In genomic region chr9:91211919-91212318, GRCh38 we compare ENCODE assay signal across 11 cellular contexts.
A peak's percentile ranks its signal among the peaks of the same experiment; 100 is the strongest.
DNase-seq lines count a peak whose midpoint lies in the region; ATAC-seq, FAIRE-seq and TF ChIP-seq lines count a peak whose summit lies in the region.
"Had no signal": no experiment of that assay in that cellular context is flagged by ENCODE, and none has a peak within 500 bp of the region (broad histone marks: within the 10 kb centered on the region; RNA-seq: fewer than 3 reads in every experiment).

No MANE protein-coding gene starts in this region.

- no peaks in the 10 kb centered on the region for H3K9me3 ChIP-seq in kidney (ENCODE audit: control insufficient read depth in 1 of 2, low read length in 2 of 2)

- peaks cover 51% of the 10 kb centered on the region for H3K4me1 Mint-ChIP-seq in activated CD4-positive, alpha-beta T cell treated with anti-CD3 and anti-CD28 coated beads for 36 hours
- peaks cover 34% of the 10 kb centered on the region for H3K4me1 Mint-ChIP-seq in activated CD4-positive, alpha-beta T cell treated with anti-CD3 and anti-CD28 coated beads, Interleukin-2, amount 10 ng/mL, durations not matched to agents 7 days and 5 days
- H3K4me1 Mint-ChIP-seq in activated T-cell treated with anti-CD3 and anti-CD28 coated beads, Interleukin-2, amount 50 U/mL, for 4 hours (ENCODE audit: low read depth), result peaks cover 46% of the 10 kb centered on the region
- peaks cover 56% of the 10 kb centered on the region for H3K4me1 Mint-ChIP-seq in stimulated activated effector memory CD8-positive, alpha-beta T cell treated with anti-CD3 and anti-CD28 coated beads, Interleukin-12 subunit alpha, Interleukin-12 subunit beta, amount 100 ng/mL, for 72 hours
- no peaks in the 10 kb centered on the region for H3K4me1 Mint-ChIP-seq in endothelial cell (ENCODE audit: unreplicated experiment)

- CTCF ChIA-PET in activated CD4-positive, alpha-beta T cell treated with anti-CD3 and anti-CD28 coated beads for 36 hours (lab: Charles Lee), result no interaction called here
- CTCF ChIA-PET in activated CD4-positive, alpha-beta T cell treated with anti-CD3 and anti-CD28 coated beads, Interleukin-2, amount 10 ng/mL, durations not matched to agents 7 days and 5 days (lab: Charles Lee), result interaction anchor here (1.0 to 1.2 kb wide), 2 partner anchors 34 to 37 kb away, joined by 3 read pairs; no protein-coding TSS in a partner anchor

- POLR2A ChIA-PET in activated CD4-positive, alpha-beta T cell treated with anti-CD3 and anti-CD28 coated beads for 36 hours (lab: Charles Lee), result no interaction called here
- POLR2A ChIA-PET in activated CD4-positive, alpha-beta T cell treated with anti-CD3 and anti-CD28 coated beads, Interleukin-2, amount 10 ng/mL, durations not matched to agents 7 days and 5 days (lab: Charles Lee), result no interaction called here

- H3K36me3 ChIP-seq in kidney (ENCODE audit: control insufficient read depth in 1 of 2, insufficient read depth in 2 of 2, low read length in 2 of 2), result no peaks in the 10 kb centered on the region

- H3K4me3 ChIP-seq in kidney (ENCODE audit: low read length in 2 of 2), result peak overlapping the region in 1 of 2 donors; percentile 28
- H3K4me3 ChIP-seq: lung had no signal

- H3K9ac ChIP-seq in kidney (ENCODE audit: low read length in 2 of 2), result peak overlapping the region in 1 of 2 donors; percentile 32

- H3K27me3 Mint-ChIP-seq in activated CD4-positive, alpha-beta T cell treated with anti-CD3 and anti-CD28 coated beads for 36 hours, result no peaks in the 10 kb centered on the region
- H3K27me3 Mint-ChIP-seq in activated CD4-positive, alpha-beta T cell treated with anti-CD3 and anti-CD28 coated beads, Interleukin-2, amount 10 ng/mL, durations not matched to agents 7 days and 5 days, result no peaks in the 10 kb centered on the region
- H3K27me3 Mint-ChIP-seq in activated T-cell treated with anti-CD3 and anti-CD28 coated beads, Interleukin-2, amount 50 U/mL, for 4 hours (ENCODE audit: low read depth), result no peaks in the 10 kb centered on the region
- no peaks in the 10 kb centered on the region for H3K27me3 Mint-ChIP-seq in endothelial cell (ENCODE audit: unreplicated experiment)

- no peak for FAIRE-seq in kidney (lab: Jason Lieb, UNC)

- peaks cover 3% of the 10 kb centered on the region for H3K9me3 Mint-ChIP-seq in activated CD4-positive, alpha-beta T cell treated with anti-CD3 and anti-CD28 coated beads for 36 hours (ENCODE audit: low read depth)
- peaks cover 8% of the 10 kb centered on the region for H3K9me3 Mint-ChIP-seq in activated CD4-positive, alpha-beta T cell treated with anti-CD3 and anti-CD28 coated beads, Interleukin-2, amount 10 ng/mL, durations not matched to agents 7 days and 5 days
- no peaks in the 10 kb centered on the region for H3K9me3 Mint-ChIP-seq in activated T-cell treated with anti-CD3 and anti-CD28 coated beads, Interleukin-2, amount 50 U/mL, for 4 hours
- H3K9me3 Mint-ChIP-seq in stimulated activated effector memory CD8-positive, alpha-beta T cell treated with anti-CD3 and anti-CD28 coated beads, Interleukin-12 subunit alpha, Interleukin-12 subunit beta, amount 100 ng/mL, for 72 hours, result no peaks in the 10 kb centered on the region
- H3K9me3 Mint-ChIP-seq in endothelial cell (ENCODE audit: unreplicated experiment), result no peaks in the 10 kb centered on the region

- H3K4me1 ChIP-seq in kidney (ENCODE audit: control insufficient read depth in 1 of 2, insufficient read depth in 1 of 2, low read depth in 1 of 2, low read length in 2 of 2), result peaks cover 24 to 45% of the 10 kb centered on the region in 2 donors

- TF ChIP-seq CTCF in kidney (IDR thresholded peaks at IDR 0.05; ENCODE audit: borderline replicate concordance, extremely low read depth, insufficient read depth) (no peak), endothelial cell (IDR thresholded peaks at IDR 0.05; ENCODE audit: unreplicated experiment) (no peak)

- intact Hi-C loops in activated CD4-positive, alpha-beta T cell treated with anti-CD3 and anti-CD28 coated beads for 36 hours (cut with DNase I, micrococcal nuclease), result no loop called here
- intact Hi-C loops in kidney (cut with DNase I), result no loop called here
- intact Hi-C loops in Right ventricle myocardium inferior (cut with DNase I), result no loop called here

- peak overlapping the region; percentile 88 for H3K27ac Mint-ChIP-seq in activated CD4-positive, alpha-beta T cell treated with anti-CD3 and anti-CD28 coated beads for 36 hours
- H3K27ac Mint-ChIP-seq in activated CD4-positive, alpha-beta T cell treated with anti-CD3 and anti-CD28 coated beads, Interleukin-2, amount 10 ng/mL, durations not matched to agents 7 days and 5 days, result no peak overlapping the region
- peak overlapping the region; percentile 95 for H3K27ac Mint-ChIP-seq in stimulated activated effector memory CD8-positive, alpha-beta T cell treated with anti-CD3 and anti-CD28 coated beads, Interleukin-12 subunit alpha, Interleukin-12 subunit beta, amount 100 ng/mL, for 72 hours
- no peak overlapping the region for H3K27ac Mint-ChIP-seq in endothelial cell (ENCODE audit: unreplicated experiment)

- peak overlapping the region; percentile 50 to 68 for H3K27ac ChIP-seq in kidney (ENCODE audit: low read depth in 2 of 2, low read length in 2 of 2)

- peaks cover 35% of the 10 kb centered on the region for H3K36me3 Mint-ChIP-seq in activated CD4-positive, alpha-beta T cell treated with anti-CD3 and anti-CD28 coated beads for 36 hours (ENCODE audit: low read depth)
- peaks cover 38% of the 10 kb centered on the region for H3K36me3 Mint-ChIP-seq in activated CD4-positive, alpha-beta T cell treated with anti-CD3 and anti-CD28 coated beads, Interleukin-2, amount 10 ng/mL, durations not matched to agents 7 days and 5 days (ENCODE audit: low read depth)
- peaks cover 3% of the 10 kb centered on the region for H3K36me3 Mint-ChIP-seq in activated T-cell treated with anti-CD3 and anti-CD28 coated beads, Interleukin-2, amount 50 U/mL, for 4 hours (ENCODE audit: insufficient read depth)
- H3K36me3 Mint-ChIP-seq in stimulated activated effector memory CD8-positive, alpha-beta T cell treated with anti-CD3 and anti-CD28 coated beads, Interleukin-12 subunit alpha, Interleukin-12 subunit beta, amount 100 ng/mL, for 72 hours, result peaks cover 25% of the 10 kb centered on the region
- no peaks in the 10 kb centered on the region for H3K36me3 Mint-ChIP-seq in endothelial cell (ENCODE audit: low read depth, unreplicated experiment)

- DNase-seq in activated CD4-positive, alpha-beta T cell treated with anti-CD3 and anti-CD28 coated beads for 36 hours, result peak; percentile 42
- DNase-seq in activated CD4-positive, alpha-beta T cell treated with anti-CD3 and anti-CD28 coated beads, Interleukin-2, amount 10 ng/mL, durations not matched to agents 7 days and 5 days, result no peak
- no peak for DNase-seq in activated T-cell treated with anti-CD3 and anti-CD28 coated beads, Interleukin-2, amount 50 U/mL, for 4 hours
- DNase-seq in kidney (no peak), endothelial cell (ENCODE audit: low spot score) (no peak), HUDEP-2 (lab: John Stamatoyannopoulos, UW; ENCODE audit: unreplicated experiment in 76 of 76) (no peak), Right ventricle myocardium inferior (ENCODE audit: missing footprints) (no peak)
- DNase-seq in stimulated activated effector memory CD8-positive, alpha-beta T cell treated with anti-CD3 and anti-CD28 coated beads, Interleukin-12 subunit alpha, Interleukin-12 subunit beta, amount 100 ng/mL, for 72 hours (ENCODE audit: low spot score in 2 of 2), result peak in 1 of 2 donors; percentile 65
- DNase-seq: erythroblast, IMR-90 had no signal

- no peak overlapping the region for H3K4me3 Mint-ChIP-seq in activated CD4-positive, alpha-beta T cell treated with anti-CD3 and anti-CD28 coated beads for 36 hours
- no peak overlapping the region for H3K4me3 Mint-ChIP-seq in activated CD4-positive, alpha-beta T cell treated with anti-CD3 and anti-CD28 coated beads, Interleukin-2, amount 10 ng/mL, durations not matched to agents 7 days and 5 days
- peak overlapping the region; percentile 67 for H3K4me3 Mint-ChIP-seq in activated T-cell treated with anti-CD3 and anti-CD28 coated beads, Interleukin-2, amount 50 U/mL, for 4 hours
- H3K4me3 Mint-ChIP-seq in stimulated activated effector memory CD8-positive, alpha-beta T cell treated with anti-CD3 and anti-CD28 coated beads, Interleukin-12 subunit alpha, Interleukin-12 subunit beta, amount 100 ng/mL, for 72 hours, result peak overlapping the region; percentile 72
- H3K4me3 Mint-ChIP-seq in endothelial cell (ENCODE audit: unreplicated experiment), result no peak overlapping the region

- peak; percentile 7 for ATAC-seq in activated CD4-positive, alpha-beta T cell treated with anti-CD3 and anti-CD28 coated beads for 36 hours
- ATAC-seq in activated T-cell treated with anti-CD3 and anti-CD28 coated beads, Interleukin-2, amount 50 U/mL, for 4 hours, result peak; percentile 6 to 44
- peak; percentile 67 for ATAC-seq in stimulated activated effector memory CD8-positive, alpha-beta T cell treated with anti-CD3 and anti-CD28 coated beads, Interleukin-12 subunit alpha, Interleukin-12 subunit beta, amount 100 ng/mL, for 72 hours
- ATAC-seq in Right ventricle myocardium inferior, result no peak

Comparison
In these comparisons a context has a peak if more than half of its experiments do, and no peak if none do; other contexts are left out.
1. H3K27ac Mint-ChIP-seq: peak in activated CD4-positive, alpha-beta T cell treated with anti-CD3 and anti-CD28 coated beads for 36 hours (single experiment) and stimulated activated effector memory CD8-positive, alpha-beta T cell treated with anti-CD3 and anti-CD28 coated beads, Interleukin-12 subunit alpha, Interleukin-12 subunit beta, amount 100 ng/mL, for 72 hours (single experiment); none in activated CD4-positive, alpha-beta T cell treated with anti-CD3 and anti-CD28 coated beads, Interleukin-2, amount 10 ng/mL, durations not matched to agents 7 days and 5 days (single experiment) and endothelial cell (single experiment).
2. H3K4me3 Mint-ChIP-seq: peak in activated T-cell treated with anti-CD3 and anti-CD28 coated beads, Interleukin-2, amount 50 U/mL, for 4 hours (single experiment) and stimulated activated effector memory CD8-positive, alpha-beta T cell treated with anti-CD3 and anti-CD28 coated beads, Interleukin-12 subunit alpha, Interleukin-12 subunit beta, amount 100 ng/mL, for 72 hours (single experiment); none in activated CD4-positive, alpha-beta T cell treated with anti-CD3 and anti-CD28 coated beads for 36 hours (single experiment), activated CD4-positive, alpha-beta T cell treated with anti-CD3 and anti-CD28 coated beads, Interleukin-2, amount 10 ng/mL, durations not matched to agents 7 days and 5 days (single experiment) and endothelial cell (single experiment).